Comparison of ENCODE assay signal across 18 cellular contexts in genomic region chr3:196875258-196875657, GRCh38. TPM values are rescaled to one million over a fixed set of nuclear protein-coding genes. Genes with fewer than 3 reads are reported as not detected.
DNase-seq lines count a peak whose midpoint lies in the region; ATAC-seq and TF ChIP-seq lines count a peak whose summit lies in the region.
"Had no signal": no experiment of that assay in that cellular context is flagged by ENCODE, and none has a peak within 500 bp of the region (broad histone marks: within the 10 kb centered on the region; RNA-seq: fewer than 3 reads in every experiment).

No MANE protein-coding gene starts in this region.

- H3K4me1 Mint-ChIP-seq in activated CD4-positive, alpha-beta T cell treated with anti-CD3 and anti-CD28 coated beads for 36 hours, result peaks cover 42% of the 10 kb centered on the region
- H3K4me1 Mint-ChIP-seq in activated naive CD8-positive, alpha-beta T cell treated with anti-CD3 and anti-CD28 coated beads, Interleukin-2, amount 50 U/mL, for 24 hours, result peaks cover 46% of the 10 kb centered on the region
- H3K4me1 Mint-ChIP-seq in activated naive CD8-positive, alpha-beta T cell treated with anti-CD3 and anti-CD28 coated beads for 36 hours, result peaks cover 29% of the 10 kb centered on the region
- H3K4me1 Mint-ChIP-seq in endothelial cell (ENCODE audit: unreplicated experiment), result peaks cover 18% of the 10 kb centered on the region

- H4K8ac ChIP-seq in trophoblast cell (ENCODE audit: low read depth, low read length), result no peak overlapping the region

- no peak for TF ChIP-seq EP300 in gastroesophageal sphincter (IDR thresholded peaks at IDR 0.05)

- H3K14ac ChIP-seq in trophoblast cell (ENCODE audit: low read length), result no peak overlapping the region

- H3K4me3 ChIP-seq in trophoblast cell (ENCODE audit: low read depth, low read length) (no peak overlapping the region), gastroesophageal sphincter (no peak overlapping the region)
- H3K4me3 ChIP-seq: A549 had no signal

- no peak overlapping the region for H3K18ac ChIP-seq in trophoblast cell (ENCODE audit: low read length)

- H3K4me1 ChIP-seq in trophoblast cell (ENCODE audit: control insufficient read depth in 1 of 2, insufficient read depth in 2 of 2, low read length in 2 of 2) (peaks cover 0 to 4% of the 10 kb centered on the region in 2 experiments), gastroesophageal sphincter (peaks cover 0 to 39% (median 0%) of the 10 kb centered on the region in 3 donors)
- H3K4me1 ChIP-seq: A549 had no signal

- H3K27ac Mint-ChIP-seq in activated CD4-positive, alpha-beta T cell treated with anti-CD3 and anti-CD28 coated beads for 36 hours, result peak overlapping the region; percentile 3
- H3K27ac Mint-ChIP-seq in activated naive CD8-positive, alpha-beta T cell treated with anti-CD3 and anti-CD28 coated beads, Interleukin-2, amount 50 U/mL, for 24 hours, result peak overlapping the region; percentile 15
- H3K27ac Mint-ChIP-seq in activated naive CD8-positive, alpha-beta T cell treated with anti-CD3 and anti-CD28 coated beads for 36 hours, result no peak overlapping the region
- H3K27ac Mint-ChIP-seq in endothelial cell (ENCODE audit: unreplicated experiment), result peak overlapping the region; percentile 8
- H3K27ac Mint-ChIP-seq: CD4-positive, alpha-beta T cell; H9 had no signal

- H2BK5ac ChIP-seq in trophoblast cell (ENCODE audit: low read depth, low read length, poor library complexity), result no peak overlapping the region

- no peak overlapping the region for H4K91ac ChIP-seq in trophoblast cell (ENCODE audit: low read depth, low read length)

- no peaks in the 10 kb centered on the region for H3K9me3 Mint-ChIP-seq in activated CD4-positive, alpha-beta T cell treated with anti-CD3 and anti-CD28 coated beads for 36 hours (ENCODE audit: low read depth)
- H3K9me3 Mint-ChIP-seq in activated naive CD8-positive, alpha-beta T cell treated with anti-CD3 and anti-CD28 coated beads, Interleukin-2, amount 50 U/mL, for 24 hours, result no peaks in the 10 kb centered on the region
- no peaks in the 10 kb centered on the region for H3K9me3 Mint-ChIP-seq in activated naive CD8-positive, alpha-beta T cell treated with anti-CD3 and anti-CD28 coated beads for 36 hours
- H3K9me3 Mint-ChIP-seq in endothelial cell (ENCODE audit: unreplicated experiment), result no peaks in the 10 kb centered on the region
- H3K9me3 Mint-ChIP-seq: CD4-positive, alpha-beta T cell; H9 had no signal

- peak overlapping the region; percentile 80 for H3K27ac ChIP-seq in trophoblast cell (ENCODE audit: low read depth, low read length)
- no peak overlapping the region for H3K27ac ChIP-seq in gastroesophageal sphincter
- H3K27ac ChIP-seq: 22Rv1, A549, C4-2B had no signal

- no CpG with 5 or more reads among the region's 2 CpGs for WGBS in trophoblast cell (ENCODE audit: extremely low coverage, insufficient coverage, insufficient read length)
- WGBS in gastroesophageal sphincter (ENCODE audit: low coverage in 1 of 2), 2 donors, result 79% methylated on average over 2 of the region's 2 CpGs; no CpG with 5 or more reads in 1 of the 2 donors

- intact Hi-C loops in activated CD4-positive, alpha-beta T cell treated with anti-CD3 and anti-CD28 coated beads for 36 hours (cut with DNase I, micrococcal nuclease), result no loop called here

- H3K9me3 ChIP-seq in trophoblast cell (ENCODE audit: insufficient read depth, low read depth, low read length) (no peaks in the 10 kb centered on the region), gastroesophageal sphincter (no peaks in the 10 kb centered on the region)
- H3K9me3 ChIP-seq: A549 had no signal

- peaks cover 7% of the 10 kb centered on the region for H3K79me2 ChIP-seq in trophoblast cell (ENCODE audit: control insufficient read depth, insufficient read depth, low read length, poor library complexity)

- no peak overlapping the region for H3K23ac ChIP-seq in trophoblast cell (ENCODE audit: low read length)

- no peak for TF ChIP-seq POLR2A in gastroesophageal sphincter (IDR thresholded peaks at IDR 0.05)

- CTCF ChIA-PET in activated CD4-positive, alpha-beta T cell treated with anti-CD3 and anti-CD28 coated beads for 36 hours (lab: Charles Lee), result interaction anchor here (0.6 to 1.1 kb wide), 2 partner anchors 109 to 233 kb away, joined by 3 read pairs; no protein-coding TSS in a partner anchor

- H3K4ac ChIP-seq in trophoblast cell (ENCODE audit: low read depth, low read length), result peak overlapping the region; percentile 46

- peak overlapping the region; percentile 1 for H3K4me2 ChIP-seq in trophoblast cell (ENCODE audit: low read length)
- H3K4me2 ChIP-seq: A549 had no signal

- no peak for DNase-seq in activated CD4-positive, alpha-beta T cell treated with anti-CD3 and anti-CD28 coated beads for 36 hours
- DNase-seq in activated CD4-positive, alpha-beta T cell treated with anti-CD3 and anti-CD28 coated beads, Interleukin-2, amount 50 U/mL, for 4 hours, result no peak
- no peak for DNase-seq in activated naive CD8-positive, alpha-beta T cell treated with anti-CD3 and anti-CD28 coated beads, Interleukin-2, amount 50 U/mL, for 24 hours
- no peak for DNase-seq in activated naive CD8-positive, alpha-beta T cell treated with anti-CD3 and anti-CD28 coated beads for 36 hours
- DNase-seq in endothelial cell (ENCODE audit: low spot score), result no peak
- DNase-seq in trophoblast cell, result no peak
- DNase-seq: AML-193; CD4-positive, alpha-beta T cell; DMS153; DMS79; GDM1; H9 had no signal

- POLR2A ChIA-PET in activated CD4-positive, alpha-beta T cell treated with anti-CD3 and anti-CD28 coated beads for 36 hours (lab: Charles Lee), result interaction anchor here (0.6 kb wide), 2 partner anchors 109 to 155 kb away, joined by 3 to 5 read pairs; no protein-coding TSS in a partner anchor

- H3K27me3 ChIP-seq in trophoblast cell (ENCODE audit: insufficient read depth, low read length) (no peaks in the 10 kb centered on the region), gastroesophageal sphincter (no peaks in the 10 kb centered on the region)

- H3K36me3 ChIP-seq in trophoblast cell (ENCODE audit: control insufficient read depth in 1 of 2, insufficient read depth in 2 of 2, low read length in 2 of 2) (peaks cover 3 to 8% of the 10 kb centered on the region in 2 experiments), gastroesophageal sphincter (peaks cover 0 to 6% of the 10 kb centered on the region in 2 donors)

- no peak overlapping the region for H2AK5ac ChIP-seq in trophoblast cell (ENCODE audit: low read length)

- H2BK120ac ChIP-seq in trophoblast cell (ENCODE audit: insufficient read depth, low read length, poor library complexity), result no peak overlapping the region

- no peak overlapping the region for H3K9ac ChIP-seq in trophoblast cell (ENCODE audit: low read length)

- H2AFZ ChIP-seq in trophoblast cell (ENCODE audit: insufficient read depth, low read length, poor library complexity), result no peak overlapping the region

- H3K79me1 ChIP-seq in trophoblast cell (ENCODE audit: low read length), result peaks cover 2% of the 10 kb centered on the region

- H3K27me3 Mint-ChIP-seq in activated CD4-positive, alpha-beta T cell treated with anti-CD3 and anti-CD28 coated beads for 36 hours, result no peaks in the 10 kb centered on the region
- H3K27me3 Mint-ChIP-seq in activated naive CD8-positive, alpha-beta T cell treated with anti-CD3 and anti-CD28 coated beads, Interleukin-2, amount 50 U/mL, for 24 hours, result no peaks in the 10 kb centered on the region
- no peaks in the 10 kb centered on the region for H3K27me3 Mint-ChIP-seq in activated naive CD8-positive, alpha-beta T cell treated with anti-CD3 and anti-CD28 coated beads for 36 hours
- no peaks in the 10 kb centered on the region for H3K27me3 Mint-ChIP-seq in endothelial cell (ENCODE audit: unreplicated experiment)
- H3K27me3 Mint-ChIP-seq: CD4-positive, alpha-beta T cell had no signal

- H3K4me3 Mint-ChIP-seq in activated CD4-positive, alpha-beta T cell treated with anti-CD3 and anti-CD28 coated beads for 36 hours, result no peak overlapping the region
- no peak overlapping the region for H3K4me3 Mint-ChIP-seq in activated naive CD8-positive, alpha-beta T cell treated with anti-CD3 and anti-CD28 coated beads, Interleukin-2, amount 50 U/mL, for 24 hours
- H3K4me3 Mint-ChIP-seq in activated naive CD8-positive, alpha-beta T cell treated with anti-CD3 and anti-CD28 coated beads for 36 hours, result no peak overlapping the region
- H3K4me3 Mint-ChIP-seq in endothelial cell (ENCODE audit: unreplicated experiment), result no peak overlapping the region
- H3K4me3 Mint-ChIP-seq: CD4-positive, alpha-beta T cell; H9 had no signal

- TF ChIP-seq CTCF in endothelial cell (IDR thresholded peaks at IDR 0.05; ENCODE audit: unreplicated experiment) (no peak), gastroesophageal sphincter (IDR thresholded peaks at IDR 0.05) (no peak)

- peak; percentile 53 for ATAC-seq in activated CD4-positive, alpha-beta T cell treated with anti-CD3 and anti-CD28 coated beads for 36 hours
- ATAC-seq in activated naive CD8-positive, alpha-beta T cell treated with anti-CD3 and anti-CD28 coated beads, Interleukin-2, amount 50 U/mL, for 24 hours, result no peak
- ATAC-seq in gastroesophageal sphincter (no peak), GM21515 (IDR thresholded peaks at IDR 0.05; ENCODE audit: unreplicated experiment) (no peak)
- ATAC-seq: A549, HepG2 had no signal

- H4K12ac ChIP-seq in trophoblast cell (ENCODE audit: low read depth, low read length), result no peak overlapping the region

- no peak overlapping the region for H2BK12ac ChIP-seq in trophoblast cell (ENCODE audit: low read length)

- H3K36me3 Mint-ChIP-seq in activated CD4-positive, alpha-beta T cell treated with anti-CD3 and anti-CD28 coated beads for 36 hours (ENCODE audit: low read depth), result peaks cover 3% of the 10 kb centered on the region
- H3K36me3 Mint-ChIP-seq in activated naive CD8-positive, alpha-beta T cell treated with anti-CD3 and anti-CD28 coated beads, Interleukin-2, amount 50 U/mL, for 24 hours (ENCODE audit: low read depth), result peaks cover 4% of the 10 kb centered on the region
- peaks cover 2% of the 10 kb centered on the region for H3K36me3 Mint-ChIP-seq in activated naive CD8-positive, alpha-beta T cell treated with anti-CD3 and anti-CD28 coated beads for 36 hours
- no peaks in the 10 kb centered on the region for H3K36me3 Mint-ChIP-seq in endothelial cell (ENCODE audit: low read depth, unreplicated experiment)

RNA-seq across cellular contexts. Expression of gene SENP5, which starts 7.5 kb away (rescaled TPM):
- 10 to 100 TPM; 27.7 to 33.0 TPM for total RNA-seq in activated CD4-positive, alpha-beta T cell treated with anti-CD3 and anti-CD28 coated beads for 36 hours
- total RNA-seq in activated naive CD8-positive, alpha-beta T cell treated with anti-CD3 and anti-CD28 coated beads for 36 hours, result 10 to 100 TPM; 28.1 to 31.9 TPM
- total RNA-seq in endothelial cell (ENCODE audit: unreplicated experiment), result 38.1 TPM
- polyA plus RNA-seq in trophoblast cell (2013), result 26.2 and 27.3 TPM in 2 replicates
- 10 to 100 TPM; 47.0 to 79.5 (median 52.0) TPM for total RNA-seq in gastroesophageal sphincter
